In genomic region chr16:3155181-3155580, GRCh38 we compare ENCODE assay signal across 1 cellular context.
TF ChIP-seq lines count a peak whose summit lies in the region.

No MANE protein-coding gene starts in this region.

TF ChIP-seq in HEK293, 187 proteins besides CTCF, POLR2A, EP300 and RAD21 (continued from another document):
- TF ChIP-seq ZBTB20 (tag by site-specific recombination; IDR thresholded peaks at IDR 0.05), result no peak
- no peak for TF ChIP-seq ZNF600 (tag by site-specific recombination; IDR thresholded peaks at IDR 0.05)
- TF ChIP-seq MEIS1 (CRISPR knock-in tag; IDR thresholded peaks at IDR 0.05; ENCODE audit: borderline replicate concordance), result no peak
- no peak for TF ChIP-seq PRDM1 (tag by site-specific recombination; IDR thresholded peaks at IDR 0.05)
- no peak for TF ChIP-seq ZNF791 (tag by site-specific recombination; IDR thresholded peaks at IDR 0.05)
- TF ChIP-seq ZNF341 (tag by site-specific recombination; IDR thresholded peaks at IDR 0.05; ENCODE audit: low read depth), result no peak
TF ChIP-seq in HEK293: peak in this region for 2.
